In the genomic region with DNA sequence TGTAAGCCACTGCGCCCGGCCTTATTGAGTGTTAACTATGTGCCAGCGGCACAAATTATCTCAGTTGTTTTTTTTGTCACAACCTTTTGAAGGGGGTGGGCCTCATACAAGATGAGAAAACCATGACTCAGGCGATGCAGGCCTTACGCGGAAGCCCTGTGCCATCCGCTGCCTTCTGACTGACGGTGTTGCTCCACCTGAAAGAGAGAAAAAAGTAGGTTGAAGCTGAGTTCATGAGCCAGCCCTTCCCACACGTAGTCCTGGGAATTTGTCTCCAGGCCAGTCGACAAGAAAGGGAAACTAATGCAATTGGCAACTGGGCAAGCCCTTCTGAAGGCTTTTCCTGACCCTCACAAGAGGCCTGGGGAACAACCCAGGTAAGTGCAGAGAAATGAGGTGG, we compare ENCODE assay signal across 14 cellular contexts.
DNase-seq lines count a peak whose midpoint lies in the region; TF ChIP-seq lines count a peak whose summit lies in the region.
"Had no signal": no experiment of that assay in that cellular context is flagged by ENCODE, and none has a peak within 500 bp of the region (broad histone marks: within the 10 kb centered on the region; RNA-seq: fewer than 3 reads in every experiment).

No MANE protein-coding gene starts in this region.

- TF ChIP-seq CTCF in ascending aorta (IDR thresholded peaks at IDR 0.05) (no peak), brain microvascular endothelial cell (IDR thresholded peaks at IDR 0.05; ENCODE audit: low read depth, low read length, missing control alignments) (no peak)

- H2AFZ ChIP-seq in trophoblast cell (ENCODE audit: insufficient read depth, low read length, poor library complexity) = no peak overlapping the region

- no peak overlapping the region for H4K8ac ChIP-seq in trophoblast cell (ENCODE audit: low read depth, low read length)

- H3K4me1 ChIP-seq in ascending aorta (peaks cover 16 to 48% of the 10 kb centered on the region in 2 donors), trophoblast cell (ENCODE audit: control insufficient read depth in 1 of 2, insufficient read depth in 2 of 2, low read length in 2 of 2) (no peaks in the 10 kb centered on the region)
- H3K4me1 ChIP-seq: Caco-2 had no signal

- no peak overlapping the region for H3K9ac ChIP-seq in trophoblast cell (ENCODE audit: low read length)

- H2AK5ac ChIP-seq in trophoblast cell (ENCODE audit: low read length) = no peak overlapping the region

- WGBS in trophoblast cell (ENCODE audit: extremely low coverage, insufficient coverage, insufficient read length) = no CpG with 5 or more reads among the region's 10 CpGs

- H2BK120ac ChIP-seq in trophoblast cell (ENCODE audit: insufficient read depth, low read length, poor library complexity) = no peak overlapping the region

- no peaks in the 10 kb centered on the region for H3K79me2 ChIP-seq in trophoblast cell (ENCODE audit: control insufficient read depth, insufficient read depth, low read length, poor library complexity)

- no peak overlapping the region for H3K14ac ChIP-seq in trophoblast cell (ENCODE audit: low read length)

- in situ Hi-C loops in Caki2 (cut with HindIII; ENCODE audit: low pct_unique_long_range_greater_than_20kb, low sequenced_read_pairs) (no loop called here), brain microvascular endothelial cell (cut with HindIII; ENCODE audit: low pct_ligation_motif_present, low sequenced_read_pairs) (no loop called here)

- H3K18ac ChIP-seq in trophoblast cell (ENCODE audit: low read length) = no peak overlapping the region

- no peaks in the 10 kb centered on the region for H3K79me1 ChIP-seq in trophoblast cell (ENCODE audit: low read length)

- no peak overlapping the region for H3K4ac ChIP-seq in trophoblast cell (ENCODE audit: low read depth, low read length)

- H3K23ac ChIP-seq in trophoblast cell (ENCODE audit: low read length) = no peak overlapping the region

- no peak overlapping the region for H3K4me2 ChIP-seq in trophoblast cell (ENCODE audit: low read length)

- peak overlapping the region; percentile 82 to 91 for H3K27ac ChIP-seq in ascending aorta
- H3K27ac ChIP-seq in trophoblast cell (ENCODE audit: low read depth, low read length) = no peak overlapping the region
- H3K27ac ChIP-seq in brain microvascular endothelial cell = no peak overlapping the region
- H3K27ac ChIP-seq: 22Rv1, HL-60 had no signal

- no peak overlapping the region for H4K91ac ChIP-seq in trophoblast cell (ENCODE audit: low read depth, low read length)

- no peak overlapping the region for H2BK12ac ChIP-seq in trophoblast cell (ENCODE audit: low read length)

- H2BK5ac ChIP-seq in trophoblast cell (ENCODE audit: low read depth, low read length, poor library complexity) = no peak overlapping the region

- H3K9me3 ChIP-seq in ascending aorta = no peaks in the 10 kb centered on the region
- peaks cover 3% of the 10 kb centered on the region for H3K9me3 ChIP-seq in trophoblast cell (ENCODE audit: insufficient read depth, low read depth, low read length)
- H3K9me3 ChIP-seq: Caco-2 had no signal

- H3K27me3 ChIP-seq in ascending aorta (no peaks in the 10 kb centered on the region), trophoblast cell (ENCODE audit: insufficient read depth, low read length) (no peaks in the 10 kb centered on the region), brain microvascular endothelial cell (replicated peaks) (no peaks in the 10 kb centered on the region)

- H3K36me3 ChIP-seq in ascending aorta (no peaks in the 10 kb centered on the region), trophoblast cell (ENCODE audit: control insufficient read depth in 1 of 2, insufficient read depth in 2 of 2, low read length in 2 of 2) (no peaks in the 10 kb centered on the region), brain microvascular endothelial cell (replicated peaks) (no peaks in the 10 kb centered on the region)

- intact Hi-C loops in ascending aorta (cut with DNase I) = no loop called here

- DNase-seq in Caki2 (ENCODE audit: low read depth) = peak; percentile 72
- DNase-seq in ascending aorta (ENCODE audit: low spot score in 2 of 2) = no peak
- peak; percentile 18 for DNase-seq in kidney tubule cell (ENCODE audit: low spot score)
- DNase-seq in trophoblast cell = peak; percentile 86 to 87
- no peak for DNase-seq in brain microvascular endothelial cell
- DNase-seq in stimulated activated naive CD4-positive, alpha-beta T cell treated with Interleukin-2 at 50 U/mL for 16 hours (lab: John Stamatoyannopoulos, UW) = no peak
- DNase-seq in NCI-H2171 (lab: John Stamatoyannopoulos, UW) = no peak
- DNase-seq in GOT3 (lab: John Stamatoyannopoulos, UW) = no peak
- DNase-seq: Caco-2; CD8-positive, alpha-beta memory T cell; HCEC 1CT; HFFc6 had no signal

- H3K4me3 ChIP-seq in ascending aorta (no peak overlapping the region), trophoblast cell (ENCODE audit: low read depth, low read length) (no peak overlapping the region), brain microvascular endothelial cell (ENCODE audit: low read depth, low read length) (no peak overlapping the region)

- H4K12ac ChIP-seq in trophoblast cell (ENCODE audit: low read depth, low read length) = no peak overlapping the region

Comparison
In these comparisons a context has a peak if more than half of its experiments do, and no peak if none do; other contexts are left out.
1. DNase-seq: peak in Caki2 (single experiment), kidney tubule cell (single experiment) and trophoblast cell (2 of 2); none in ascending aorta (0 of 2), brain microvascular endothelial cell (single experiment), stimulated activated naive CD4-positive, alpha-beta T cell treated with Interleukin-2 at 50 U/mL for 16 hours (single experiment), NCI-H2171 (single experiment) and GOT3 (single experiment).
2. H3K27ac ChIP-seq: peak in ascending aorta (2 of 2); none in trophoblast cell (single experiment) and brain microvascular endothelial cell (single experiment).